ENCODE assay signal across 16 cellular contexts in the genomic region with DNA sequence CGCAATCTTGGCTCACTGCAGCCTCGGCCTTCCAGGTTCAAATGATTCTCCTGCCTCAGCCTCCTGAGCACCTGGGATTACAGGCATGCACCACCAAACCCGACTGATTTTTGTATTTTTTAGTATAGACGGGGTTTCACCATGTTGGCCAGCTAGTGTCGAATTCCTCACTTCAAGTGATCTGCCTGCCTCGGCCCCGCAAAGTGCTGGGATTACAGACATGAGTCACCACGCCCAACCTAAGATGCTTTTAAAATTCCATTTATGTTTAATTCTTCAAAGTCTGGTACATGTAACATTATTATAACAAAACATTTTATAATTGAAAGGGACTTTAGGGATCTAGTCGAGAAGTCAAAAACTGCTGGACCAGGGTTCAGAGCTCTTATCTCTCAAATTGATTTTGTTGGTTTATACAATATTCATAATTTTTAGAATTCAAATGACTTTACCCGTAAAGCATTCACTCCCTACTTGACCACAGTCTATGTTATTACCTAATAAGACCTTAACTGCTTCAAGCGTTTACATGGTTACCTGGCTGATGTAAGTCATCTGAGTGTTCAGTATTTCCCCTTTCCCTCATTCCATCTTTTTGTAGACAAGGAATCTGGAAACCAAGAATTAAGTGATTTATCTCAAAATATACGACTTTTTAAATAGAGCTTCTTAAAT. TPM values are rescaled to one million over a fixed set of nuclear protein-coding genes. Genes with fewer than 3 reads are reported as not detected.
DNase-seq lines count a peak whose midpoint lies in the region; ATAC-seq, FAIRE-seq and TF ChIP-seq lines count a peak whose summit lies in the region.
"Had no signal": no experiment of that assay in that cellular context is flagged by ENCODE, and none has a peak within 500 bp of the region (broad histone marks: within the 10 kb centered on the region; RNA-seq: fewer than 3 reads in every experiment).

No MANE protein-coding gene starts in this region.

- intact Hi-C loops in A673 (cut with micrococcal nuclease; ENCODE audit: unreplicated experiment) (no loop called here), left lung (cut with DNase I) (no loop called here)

- no peak overlapping the region for H3K27ac ChIP-seq in A673 (ENCODE audit: low read depth, low read length, poor library complexity, severe bottlenecking)
- H3K27ac ChIP-seq in left lung: no peak overlapping the region
- H3K27ac ChIP-seq: foreskin keratinocyte, thyroid gland had no signal

- ATAC-seq in activated CD8-positive, alpha-beta T cell treated with anti-CD3 and anti-CD28 coated beads, Interleukin-2, amount 10 ng/mL, durations not matched to agents 7 days and 5 days: no peak
- ATAC-seq in left lung (peak; percentile 35), WTC11 (no peak), HG02970 (IDR thresholded peaks at IDR 0.05; ENCODE audit: low FRiP score, unreplicated experiment) (no peak)
- ATAC-seq: foreskin keratinocyte had no signal

- BruUV-seq in A673 (replicated peaks; lab: Mats Ljungman, UMichigan): no TSS peak

- H3K36me3 ChIP-seq in A673 (ENCODE audit: insufficient read depth, low read length, poor library complexity, severe bottlenecking) (no peaks in the 10 kb centered on the region), left lung (peaks cover 0 to 10% of the 10 kb centered on the region in 2 donors)
- H3K36me3 ChIP-seq: thyroid gland had no signal

- peaks cover 76% of the 10 kb centered on the region for H3K4me1 Mint-ChIP-seq in activated CD8-positive, alpha-beta T cell treated with anti-CD3 and anti-CD28 coated beads, Interleukin-2, amount 10 ng/mL, durations not matched to agents 7 days and 5 days (ENCODE audit: low read depth)
- H3K4me1 Mint-ChIP-seq in WTC11: peaks cover 4% of the 10 kb centered on the region

- H3K27me3 Mint-ChIP-seq in activated CD8-positive, alpha-beta T cell treated with anti-CD3 and anti-CD28 coated beads, Interleukin-2, amount 10 ng/mL, durations not matched to agents 7 days and 5 days (ENCODE audit: low read depth): no peaks in the 10 kb centered on the region
- H3K27me3 Mint-ChIP-seq in WTC11 (ENCODE audit: low read depth): no peaks in the 10 kb centered on the region

- CTCF ChIA-PET in A673 (lab: Charles Lee) (no interaction called here), WTC11 (lab: Charles Lee) (no interaction called here)
- CTCF ChIA-PET in activated CD8-positive, alpha-beta T cell treated with anti-CD3 and anti-CD28 coated beads, Interleukin-2, amount 10 ng/mL, durations not matched to agents 7 days and 5 days (lab: Charles Lee): interaction anchor here (1.3 to 1.5 kb wide), 2 partner anchors 13 to 27 kb away, joined by 3 to 4 read pairs; no protein-coding TSS in a partner anchor

- POLR2A ChIA-PET in A673 (lab: Charles Lee; ENCODE audit: low non-redundant PET) (interaction anchor here (0.6 kb wide), 1 partner anchor 368 kb away, joined by 3 read pairs; no protein-coding TSS in a partner anchor), WTC11 (lab: Charles Lee) (interaction anchor here (0.9 kb wide), 1 partner anchor 10 kb away, joined by 3 read pairs; no protein-coding TSS in a partner anchor)
- POLR2A ChIA-PET in activated CD8-positive, alpha-beta T cell treated with anti-CD3 and anti-CD28 coated beads, Interleukin-2, amount 10 ng/mL, durations not matched to agents 7 days and 5 days (lab: Charles Lee): interaction anchor here (1.0 to 1.2 kb wide), 2 partner anchors 15 to 28 kb away, joined by 4 read pairs; partner anchors contain the start of gene RAP1B

- H3K4me1 ChIP-seq in A673 (ENCODE audit: insufficient read depth, low read length, poor library complexity, severe bottlenecking): peaks cover 11% of the 10 kb centered on the region
- H3K4me1 ChIP-seq in left lung: peaks cover 11 to 90% of the 10 kb centered on the region in 2 donors
- H3K4me1 ChIP-seq: foreskin keratinocyte had no signal

- FAIRE-seq in GM18507 (lab: Jason Lieb, UNC): peak; percentile 48
- FAIRE-seq: bronchial epithelial cell had no signal

- H3K9me3 ChIP-seq in A673 (ENCODE audit: low read depth, low read length, poor library complexity, severe bottlenecking) (no peaks in the 10 kb centered on the region), left lung (no peaks in the 10 kb centered on the region)
- H3K9me3 ChIP-seq: thyroid gland had no signal

- no peaks in the 10 kb centered on the region for H3K27me3 ChIP-seq in A673 (replicated peaks; ENCODE audit: insufficient read depth, low read depth, low read length, poor library complexity)
- no peaks in the 10 kb centered on the region for H3K27me3 ChIP-seq in left lung
- H3K27me3 ChIP-seq: foreskin keratinocyte, thyroid gland had no signal

- TF ChIP-seq CTCF in A673 (conservative IDR thresholded peaks at IDR 0.05; ENCODE audit: low read depth, low read length) (no peak), left lung (IDR thresholded peaks at IDR 0.05) (no peak), WTC11 (IDR thresholded peaks at IDR 0.05) (no peak)

- no peak overlapping the region for H3K4me3 Mint-ChIP-seq in activated CD8-positive, alpha-beta T cell treated with anti-CD3 and anti-CD28 coated beads, Interleukin-2, amount 10 ng/mL, durations not matched to agents 7 days and 5 days
- H3K4me3 Mint-ChIP-seq in WTC11: no peak overlapping the region

- H3K4me3 ChIP-seq in A673 (ENCODE audit: low read depth, low read length, poor library complexity, severe bottlenecking) (no peak overlapping the region), left lung (no peak overlapping the region)
- H3K4me3 ChIP-seq: thyroid gland had no signal

- peak overlapping the region; percentile 46 for H3K27ac Mint-ChIP-seq in activated CD8-positive, alpha-beta T cell treated with anti-CD3 and anti-CD28 coated beads, Interleukin-2, amount 10 ng/mL, durations not matched to agents 7 days and 5 days
- no peak overlapping the region for H3K27ac Mint-ChIP-seq in WTC11

- H3K36me3 Mint-ChIP-seq in activated CD8-positive, alpha-beta T cell treated with anti-CD3 and anti-CD28 coated beads, Interleukin-2, amount 10 ng/mL, durations not matched to agents 7 days and 5 days (ENCODE audit: low read depth): peaks cover 54% of the 10 kb centered on the region
- H3K36me3 Mint-ChIP-seq in WTC11: no peaks in the 10 kb centered on the region

- DNase-seq in A673 (ENCODE audit: low spot score): peak; percentile 19
- no peak for DNase-seq in GM18507 (ENCODE audit: extremely low spot score, insufficient read length, low read depth)
- DNase-seq in activated CD8-positive, alpha-beta T cell treated with anti-CD3 and anti-CD28 coated beads, Interleukin-2, amount 10 ng/mL, durations not matched to agents 7 days and 5 days: no peak
- no peak for DNase-seq in left lung
- no peak for DNase-seq in WTC11 (ENCODE audit: low spot score)
- DNase-seq in NCI-H1092 treated with DMSO at 0.1 percent for 48 hours (lab: John Stamatoyannopoulos, UW): no peak
- no peak for DNase-seq in effector CD8-positive, alpha-beta T cell (lab: John Stamatoyannopoulos, UW)
- DNase-seq: activated CD4-positive, alpha-beta T cell treated with anti-CD3 and anti-CD28 coated beads for 48 hours; activated effector memory CD4-positive, alpha-beta T cell treated with Interleukin-2 at 50 U/mL for 16 hours; DND-41; foreskin keratinocyte; NCI-H1092; OCI-M1; thyroid gland had no signal

- H3K9me3 Mint-ChIP-seq in activated CD8-positive, alpha-beta T cell treated with anti-CD3 and anti-CD28 coated beads, Interleukin-2, amount 10 ng/mL, durations not matched to agents 7 days and 5 days (ENCODE audit: insufficient read depth): no peaks in the 10 kb centered on the region
- H3K9me3 Mint-ChIP-seq in WTC11: no peaks in the 10 kb centered on the region

TF ChIP-seq in WTC11, 78 proteins besides CTCF, POLR2A, EP300 and RAD21 (continues in another document):
- no peak for TF ChIP-seq ETV6 (CRISPR knock-in tag; IDR thresholded peaks at IDR 0.05)
- no peak for TF ChIP-seq ZNF121 (CRISPR knock-in tag; IDR thresholded peaks at IDR 0.05)
- TF ChIP-seq ZNF512 (CRISPR knock-in tag; IDR thresholded peaks at IDR 0.05; ENCODE audit: borderline replicate concordance): no peak
- TF ChIP-seq ZNF219 (CRISPR knock-in tag; IDR thresholded peaks at IDR 0.05; ENCODE audit: borderline replicate concordance): no peak
- no peak for TF ChIP-seq OVOL2 (CRISPR knock-in tag; IDR thresholded peaks at IDR 0.05; ENCODE audit: borderline replicate concordance)
- TF ChIP-seq ZNF671 (CRISPR knock-in tag; IDR thresholded peaks at IDR 0.05): no peak
- no peak for TF ChIP-seq JUN (CRISPR knock-in tag; IDR thresholded peaks at IDR 0.05)
- no peak for TF ChIP-seq NFYB (CRISPR knock-in tag; conservative IDR thresholded peaks at IDR 0.05; ENCODE audit: low read depth)
- TF ChIP-seq, protein P1, sequence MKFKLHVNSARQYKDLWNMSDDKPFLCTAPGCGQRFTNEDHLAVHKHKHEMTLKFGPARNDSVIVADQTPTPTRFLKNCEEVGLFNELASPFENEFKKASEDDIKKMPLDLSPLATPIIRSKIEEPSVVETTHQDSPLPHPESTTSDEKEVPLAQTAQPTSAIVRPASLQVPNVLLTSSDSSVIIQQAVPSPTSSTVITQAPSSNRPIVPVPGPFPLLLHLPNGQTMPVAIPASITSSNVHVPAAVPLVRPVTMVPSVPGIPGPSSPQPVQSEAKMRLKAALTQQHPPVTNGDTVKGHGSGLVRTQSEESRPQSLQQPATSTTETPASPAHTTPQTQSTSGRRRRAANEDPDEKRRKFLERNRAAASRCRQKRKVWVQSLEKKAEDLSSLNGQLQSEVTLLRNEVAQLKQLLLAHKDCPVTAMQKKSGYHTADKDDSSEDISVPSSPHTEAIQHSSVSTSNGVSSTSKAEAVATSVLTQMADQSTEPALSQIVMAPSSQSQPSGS (CRISPR knock-in tag; IDR thresholded peaks at IDR 0.05; ENCODE audit: borderline replicate concordance, low read depth): no peak

RNA-seq across cellular contexts. Expression of gene RAP1B, which starts 28.2 kb away (rescaled TPM):
- total RNA-seq in A673 (2021): 134 and 148 TPM in 2 replicates
- total RNA-seq in activated CD8-positive, alpha-beta T cell treated with anti-CD3 and anti-CD28 coated beads, Interleukin-2, amount 10 ng/mL, durations not matched to agents 7 days and 5 days: 100 to 1,000 TPM; 256 to 268 TPM
- total RNA-seq in left lung: 100 to 1,000 TPM; 137 to 171 TPM
- total RNA-seq in WTC11 (2021): 82.3 to 86.9 TPM (median 84.3 TPM) in 3 replicates

RNA-seq across cellular contexts. Expression of gene NUP107, which starts 47.9 kb away (rescaled TPM):
- total RNA-seq in A673 (2021): 127 and 128 TPM in 2 replicates
- total RNA-seq in activated CD8-positive, alpha-beta T cell treated with anti-CD3 and anti-CD28 coated beads, Interleukin-2, amount 10 ng/mL, durations not matched to agents 7 days and 5 days: 100 to 1,000 TPM; 103 to 105 TPM
- 10 to 100 TPM; 28.3 to 38.9 TPM for total RNA-seq in left lung
- total RNA-seq in WTC11 (2021): 117 to 132 TPM (median 120 TPM) in 3 replicates
